Comparison of ENCODE assay signal across 14 cellular contexts in genomic region chr9:36276254-36276653, GRCh38. TPM values are rescaled to one million over a fixed set of nuclear protein-coding genes. Genes with fewer than 3 reads are reported as not detected.
DNase-seq lines count a peak whose midpoint lies in the region; ATAC-seq and TF ChIP-seq lines count a peak whose summit lies in the region.
"Had no signal": no experiment of that assay in that cellular context is flagged by ENCODE, and none has a peak within 500 bp of the region (broad histone marks: within the 10 kb centered on the region; RNA-seq: fewer than 3 reads in every experiment).

No MANE protein-coding gene starts in this region.

- in situ Hi-C loops in brain microvascular endothelial cell (cut with HindIII; ENCODE audit: low pct_ligation_motif_present, low sequenced_read_pairs): no loop called here

- H3K9me3 ChIP-seq in OCI-LY3 (ENCODE audit: insufficient read depth, low read length): no peaks in the 10 kb centered on the region
- no peaks in the 10 kb centered on the region for H3K9me3 ChIP-seq in skeletal muscle satellite cell (replicated peaks; ENCODE audit: low read length)

- H3K27ac ChIP-seq in OCI-LY3 (ENCODE audit: low read length) (no peak overlapping the region), brain microvascular endothelial cell (no peak overlapping the region)

- H3K36me3 ChIP-seq in OCI-LY3 (replicated peaks; ENCODE audit: low read depth, low read length): no peaks in the 10 kb centered on the region
- no peaks in the 10 kb centered on the region for H3K36me3 ChIP-seq in brain microvascular endothelial cell (replicated peaks)
- no peaks in the 10 kb centered on the region for H3K36me3 ChIP-seq in skeletal muscle satellite cell (ENCODE audit: insufficient read depth, low read length)

- ATAC-seq in left colon: peak; percentile 55
- ATAC-seq in GM21447 (IDR thresholded peaks at IDR 0.05; ENCODE audit: unreplicated experiment): no peak
- ATAC-seq: activated T-cell treated with anti-CD3 and anti-CD28 coated beads, Interleukin-2, amount 50 U/mL, for 4 hours had no signal

- H3K4me2 ChIP-seq in OCI-LY3 (ENCODE audit: low read length): peak overlapping the region; percentile 27
- peak overlapping the region; percentile 71 for H3K4me2 ChIP-seq in skeletal muscle satellite cell (ENCODE audit: low read length)

- H4K20me1 ChIP-seq in OCI-LY3 (ENCODE audit: insufficient read depth, low read length): no peaks in the 10 kb centered on the region

- TF ChIP-seq CTCF in OCI-LY3 (IDR thresholded peaks at IDR 0.05; ENCODE audit: low read depth, low read length) (no peak), brain microvascular endothelial cell (IDR thresholded peaks at IDR 0.05; ENCODE audit: low read depth, low read length, missing control alignments) (no peak)

- intact Hi-C loops in left colon (cut with DNase I, micrococcal nuclease): no loop called here

- no peak overlapping the region for H3K9ac ChIP-seq in OCI-LY3 (ENCODE audit: low read length)
- H3K9ac ChIP-seq in skeletal muscle satellite cell (ENCODE audit: low read depth, low read length): peak overlapping the region; percentile 38

- peaks cover 11% of the 10 kb centered on the region; the same call in 1 of the 2 replicates for H3K4me1 ChIP-seq in OCI-LY3 (ENCODE audit: low read length)
- peaks cover 8% of the 10 kb centered on the region for H3K4me1 ChIP-seq in skeletal muscle satellite cell (ENCODE audit: control insufficient read depth, insufficient read depth, low read length)

- H3K27me3 ChIP-seq in OCI-LY3 (ENCODE audit: low read depth, low read length) (no peaks in the 10 kb centered on the region), brain microvascular endothelial cell (replicated peaks) (no peaks in the 10 kb centered on the region), skeletal muscle satellite cell (ENCODE audit: control insufficient read depth, insufficient read depth, low read length) (no peaks in the 10 kb centered on the region)

- no peak overlapping the region for H3K4me3 ChIP-seq in OCI-LY3 (ENCODE audit: low read length)
- peak overlapping the region; percentile 20 for H3K4me3 ChIP-seq in brain microvascular endothelial cell (ENCODE audit: low read depth, low read length)
- peak overlapping the region; percentile 46 for H3K4me3 ChIP-seq in skeletal muscle satellite cell (ENCODE audit: low read length)
- H3K4me3 ChIP-seq: lung had no signal

- 0 out of 2 replicates have a peak overlapping the region, but pooled peaks have one; percentile 62 for H2AFZ ChIP-seq in OCI-LY3 (ENCODE audit: low read depth, low read length)

- DNase-seq in brain microvascular endothelial cell (no peak), left colon (no peak), NCI-H748 (lab: John Stamatoyannopoulos, UW; ENCODE audit: unreplicated experiment) (no peak)
- DNase-seq in stimulated activated CD4-positive, alpha-beta T cell treated with anti-CD3 and anti-CD28 coated beads, Interleukin-1b, Interleukin-23, amount 100 ng/mL, for 48 hours: no peak
- DNase-seq: activated CD4-positive, alpha-beta T cell treated with anti-CD3 and anti-CD28 coated beads, Interleukin-2, amount 10 ng/mL, durations not matched to agents 7 days and 5 days; activated T-cell treated with anti-CD3 and anti-CD28 coated beads, Interleukin-2, amount 50 U/mL, for 4 hours; CD8-positive, alpha-beta memory T cell; erythroblast; NCI-H1092; T1000 had no signal

- H3K79me2 ChIP-seq in OCI-LY3 (ENCODE audit: low read length): no peaks in the 10 kb centered on the region

RNA-seq across cellular contexts. Expression of gene GNE, which starts 18.0 kb away (rescaled TPM):
- 100 to 1,000 TPM in 1 of 2 donors, 10 to 100 TPM in 1; 94.0 to 196 TPM for total RNA-seq in left colon
- total RNA-seq in skeletal muscle satellite cell (2012; rRNA removed): 18.3 and 19.2 TPM in 2 replicates
